ENCODE assay signal across 8 cellular contexts in the genomic region with DNA sequence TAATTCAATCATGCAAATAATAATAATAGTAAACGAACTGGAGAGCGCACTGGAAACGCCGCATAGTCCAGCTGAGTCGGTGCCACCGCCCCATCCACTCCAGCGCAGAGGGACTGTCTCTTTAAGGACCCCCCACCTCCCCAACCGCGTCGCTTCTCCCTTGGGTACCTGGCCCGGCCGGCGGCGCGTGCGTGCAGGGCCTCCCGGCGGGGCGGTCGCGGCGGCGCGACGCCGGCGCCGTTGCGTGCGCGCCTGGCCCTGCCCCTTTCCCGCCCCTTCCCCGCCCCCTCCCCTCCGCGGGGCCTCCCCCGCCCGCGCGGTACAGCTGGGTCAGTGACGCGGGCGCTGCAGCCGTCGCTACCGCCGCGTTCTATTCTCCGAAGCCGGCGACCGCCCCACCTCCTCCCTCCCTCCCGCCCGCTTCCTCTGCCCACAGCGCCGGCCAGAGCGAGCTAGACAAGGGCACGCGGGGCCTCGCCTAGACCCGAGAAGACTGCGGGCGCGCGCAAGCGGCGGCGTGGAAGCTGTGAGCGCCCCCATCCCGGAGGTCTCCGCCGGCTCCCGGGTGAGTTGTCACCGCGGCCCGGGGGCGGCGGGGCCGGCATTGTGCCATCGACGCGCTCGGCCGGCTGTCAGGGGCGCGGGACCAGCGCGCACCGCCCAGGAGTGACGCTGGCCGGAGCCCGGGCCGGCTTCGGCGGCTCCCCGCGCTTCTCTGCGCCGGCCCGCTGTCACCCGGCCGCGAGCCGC. TPM values are rescaled to one million over a fixed set of nuclear protein-coding genes. Genes with fewer than 3 reads are reported as not detected.
A peak's percentile ranks its signal among the peaks of the same experiment; 100 is the strongest.
DNase-seq lines count a peak whose midpoint lies in the region; ATAC-seq and TF ChIP-seq lines count a peak whose summit lies in the region.

A gene with protein sequence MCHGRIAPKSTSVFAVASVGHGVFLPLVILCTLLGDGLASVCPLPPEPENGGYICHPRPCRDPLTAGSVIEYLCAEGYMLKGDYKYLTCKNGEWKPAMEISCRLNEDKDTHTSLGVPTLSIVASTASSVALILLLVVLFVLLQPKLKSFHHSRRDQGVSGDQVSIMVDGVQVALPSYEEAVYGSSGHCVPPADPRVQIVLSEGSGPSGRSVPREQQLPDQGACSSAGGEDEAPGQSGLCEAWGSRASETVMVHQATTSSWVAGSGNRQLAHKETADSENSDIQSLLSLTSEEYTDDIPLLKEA (plus strand): TSS at position 333 of the 750 bp plus-strand sequence. CDS start 46,997 bp downstream, outside the sequence.

- H3K36me3 ChIP-seq in ascending aorta: no peaks in the 10 kb centered on the region
- no peaks in the 10 kb centered on the region for H3K36me3 ChIP-seq in rectal smooth muscle tissue (ENCODE audit: control insufficient read depth, insufficient read depth, low read length)
- no peaks in the 10 kb centered on the region for H3K36me3 ChIP-seq in vagina

- ATAC-seq in HG02885 (IDR thresholded peaks at IDR 0.05; ENCODE audit: poor library complexity, unreplicated experiment) (peak; percentile 69), right cardiac atrium (peak; percentile 91 to 94)

- in situ Hi-C loops in GM13977 (cut with MboI; ENCODE audit: low pct_unique_long_range_greater_than_20kb, low sequenced_read_pairs, unreplicated experiment): no loop called here

- TF ChIP-seq CTCF in GM13977 (IDR thresholded peaks at IDR 0.05; ENCODE audit: extremely low read depth, insufficient read depth, missing control alignments): no peak
- TF ChIP-seq CTCF in ascending aorta (IDR thresholded peaks at IDR 0.05): no peak
- no peak for TF ChIP-seq CTCF in vagina (IDR thresholded peaks at IDR 0.05)

- TF ChIP-seq POLR2A in vagina (IDR thresholded peaks at IDR 0.05): peak in 1 of 2 donors; percentile 52

- WGBS in right cardiac atrium: under 1% methylated on average over 102 of the region's 103 CpGs

- H3K9ac ChIP-seq in rectal smooth muscle tissue (ENCODE audit: low read length): peak within 1 kb of the TSS; percentile 67

- H3K27me3 ChIP-seq in ascending aorta (no peaks in the 10 kb centered on the region), right cardiac atrium (ENCODE audit: control insufficient read depth, insufficient read depth) (no peaks in the 10 kb centered on the region), rectal smooth muscle tissue (ENCODE audit: control insufficient read depth, insufficient read depth, low read length) (no peaks in the 10 kb centered on the region), vagina (no peaks in the 10 kb centered on the region)

- DNase-seq in GM13977 (ENCODE audit: low spot score) (peak; percentile 95), NCI-H1930 (lab: John Stamatoyannopoulos, UW) (peak; percentile 82 to 90), T-helper 22 cell (ENCODE audit: low read depth) (peak; percentile 81), ascending aorta (ENCODE audit: low spot score in 2 of 2) (peak; percentile 75 to 96), right cardiac atrium (peak; percentile 93 to 97 (median 97)), vagina (ENCODE audit: extremely low spot score in 2 of 2) (no peak)

- intact Hi-C loops in ascending aorta (cut with DNase I) (loop anchor here (2.0 to 10.0 kb wide), 3 partner anchors 55 to 1987 kb away; partner anchors contain the start of gene SRSF5), right cardiac atrium (cut with DNase I) (loop anchor here in 1 of 4 donors (5.0 kb wide), 1 partner anchor 101 kb away; no protein-coding TSS in a partner anchor), vagina (cut with DNase I) (loop anchor here (5.0 kb wide), 1 partner anchor 101 kb away; no protein-coding TSS in a partner anchor)

- H3K4me3 ChIP-seq in ascending aorta (peak within 1 kb of the TSS; percentile 71 to 98), right cardiac atrium (ENCODE audit: low read length) (peak within 1 kb of the TSS; percentile 98), rectal smooth muscle tissue (ENCODE audit: low read length) (peak within 1 kb of the TSS; percentile 81), vagina (peak within 1 kb of the TSS; percentile 92 to 93)

- H3K4me1 ChIP-seq in ascending aorta (peaks cover 17 to 36% of the 10 kb centered on the region in 2 donors), right cardiac atrium (ENCODE audit: control insufficient read depth, insufficient read depth, low read length) (peaks cover 20% of the 10 kb centered on the region), rectal smooth muscle tissue (ENCODE audit: control insufficient read depth, insufficient read depth, low read length) (peaks cover 25% of the 10 kb centered on the region), vagina (peaks cover 65% of the 10 kb centered on the region)

- H3K9me3 ChIP-seq in ascending aorta (no peaks in the 10 kb centered on the region), right cardiac atrium (ENCODE audit: control insufficient read depth, low read length) (no peaks in the 10 kb centered on the region), vagina (no peaks in the 10 kb centered on the region)

- H3K27ac ChIP-seq in ascending aorta (peak within 1 kb of the TSS; percentile 97 to 99), right cardiac atrium (ENCODE audit: low read length) (peak within 1 kb of the TSS; percentile 100), rectal smooth muscle tissue (ENCODE audit: low read depth, low read length) (peak within 1 kb of the TSS; percentile 93), vagina (peak within 1 kb of the TSS; percentile 97)

RNA-seq across cellular contexts. Expression of the gene that starts here (rescaled TPM):
- total RNA-seq in ascending aorta (23.3 TPM), right cardiac atrium (10 to 100 TPM; 16.5 to 25.9 (median 22.1) TPM), vagina (36.6 TPM)
- polyA plus RNA-seq in right cardiac atrium: 9.1 TPM

Comparison
In these comparisons a context has a peak if more than half of its experiments do, and no peak if none do; other contexts are left out.
1. DNase-seq: peak in GM13977 (single experiment), NCI-H1930 (2 of 2), T-helper 22 cell (single experiment), ascending aorta (2 of 2) and right cardiac atrium (3 of 3); none in vagina (0 of 2).
2. Peak in every context shown above with its lines, with median percentiles within 50 percentile points of each other: H3K27ac ChIP-seq and H3K4me3 ChIP-seq.